19 cellular contexts compared by ENCODE assay signal in the genomic region with DNA sequence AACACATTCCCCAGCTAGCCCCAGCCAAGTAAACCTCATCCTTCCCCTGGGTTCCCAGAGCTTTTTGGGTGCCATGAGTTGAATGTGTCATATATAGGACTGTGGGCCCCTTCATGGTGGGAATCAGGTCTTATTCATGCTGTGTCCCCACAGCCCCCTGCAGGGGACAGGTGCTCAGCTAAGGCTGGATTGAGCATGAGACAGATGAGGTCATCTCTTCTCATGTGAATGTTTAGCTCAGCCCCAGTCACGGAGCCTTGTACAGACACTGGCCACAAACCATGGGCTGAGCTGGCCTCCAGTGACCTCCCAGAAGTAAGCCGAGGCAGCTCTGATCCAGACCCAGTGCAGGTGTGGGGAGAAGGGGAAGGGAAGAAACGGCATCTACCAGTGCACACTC.
DNase-seq lines count a peak whose midpoint lies in the region; ATAC-seq and TF ChIP-seq lines count a peak whose summit lies in the region.
"Had no signal": no experiment of that assay in that cellular context is flagged by ENCODE, and none has a peak within 500 bp of the region (broad histone marks: within the 10 kb centered on the region; RNA-seq: fewer than 3 reads in every experiment).

No MANE protein-coding gene starts in this region.

- H3K4ac ChIP-seq in mesendoderm (ENCODE audit: low read depth, low read length) = no peak overlapping the region

- peak overlapping the region; percentile 57 for H3K23ac ChIP-seq in mesendoderm (ENCODE audit: low read length)

- H3K56ac ChIP-seq in mesendoderm (ENCODE audit: low read length) = no peak overlapping the region

- WGBS in mesendoderm (ENCODE audit: extremely low coverage, insufficient coverage, low lambda C conversion rate) = no CpG with 5 or more reads among the region's 3 CpGs
- 72 to 73% methylated on average over 3 of the region's 3 CpGs for WGBS in aorta, 2 donors

- H3K4me3 ChIP-seq in mesendoderm (ENCODE audit: low read length) (no peak overlapping the region), aorta (ENCODE audit: low read length in 2 of 2) (no peak overlapping the region), BE2C (ENCODE audit: low read depth, low read length) (no peak overlapping the region)
- H3K4me3 ChIP-seq: SJSA1 had no signal

- H3K36me3 ChIP-seq in mesendoderm (ENCODE audit: control insufficient read depth, insufficient read depth, low read length) (no peaks in the 10 kb centered on the region), aorta (ENCODE audit: control insufficient read depth in 1 of 2, insufficient read depth in 2 of 2, low read length in 1 of 2) (peaks cover 0 to 4% of the 10 kb centered on the region in 2 donors), BE2C (no peaks in the 10 kb centered on the region)
- H3K36me3 ChIP-seq: SJSA1 had no signal

- H2BK15ac ChIP-seq in mesendoderm (replicated peaks; ENCODE audit: low read depth) = no peak overlapping the region

- H3K9ac ChIP-seq in mesendoderm (ENCODE audit: low read length) = no peak overlapping the region

- H3K4me2 ChIP-seq in mesendoderm (ENCODE audit: low read length) = no peak overlapping the region

- H3K9me3 ChIP-seq in aorta (ENCODE audit: control insufficient read depth, low read length) (no peaks in the 10 kb centered on the region), BE2C (no peaks in the 10 kb centered on the region; the same call in 1 of the 2 replicates)
- H3K9me3 ChIP-seq: SJSA1 had no signal

- no peaks in the 10 kb centered on the region for H3K79me2 ChIP-seq in mesendoderm (ENCODE audit: control insufficient read depth, insufficient read depth, low read length)

- no peak overlapping the region for H2BK120ac ChIP-seq in mesendoderm (ENCODE audit: low read depth, low read length)

- TF ChIP-seq CTCF in BE2C (IDR thresholded peaks at IDR 0.05; ENCODE audit: low read depth, low read length) = no peak

- H2AK5ac ChIP-seq in mesendoderm (ENCODE audit: low read length) = no peak overlapping the region

- H3K4me1 ChIP-seq in mesendoderm (ENCODE audit: control insufficient read depth, low read depth, low read length) = no peaks in the 10 kb centered on the region
- peaks cover 0 to 2% of the 10 kb centered on the region in 2 donors for H3K4me1 ChIP-seq in aorta (ENCODE audit: control insufficient read depth in 1 of 2, insufficient read depth in 2 of 2, low read length in 2 of 2)
- H3K4me1 ChIP-seq in BE2C = no peaks in the 10 kb centered on the region; the same call in none of the 2 replicates
- H3K4me1 ChIP-seq: SJSA1 had no signal

- H3K27ac ChIP-seq in mesendoderm (ENCODE audit: low read depth, low read length) = no peak overlapping the region
- no peak overlapping the region for H3K27ac ChIP-seq in aorta (ENCODE audit: low read depth in 1 of 2, low read length in 2 of 2)
- H3K27ac ChIP-seq: SJSA1 had no signal

- no peak overlapping the region for H4K5ac ChIP-seq in mesendoderm (ENCODE audit: low read length)

- no peak overlapping the region for H3K18ac ChIP-seq in mesendoderm (ENCODE audit: low read length)

- intact Hi-C loops in aorta (cut with DNase I) (no loop called here), sciatic nerve (cut with DNase I) (no loop called here)

- H3K27me3 ChIP-seq in mesendoderm (ENCODE audit: insufficient read depth, low read length, poor library complexity) (no peaks in the 10 kb centered on the region), aorta (ENCODE audit: control insufficient read depth in 1 of 2, insufficient read depth in 2 of 2, low read length in 1 of 2) (no peaks in the 10 kb centered on the region), BE2C (no peaks in the 10 kb centered on the region)
- H3K27me3 ChIP-seq: SJSA1 had no signal

- no peak overlapping the region for H2BK5ac ChIP-seq in mesendoderm (ENCODE audit: low read length)

- DNase-seq in LHCN-M2 (ENCODE audit: low read depth) = peak; percentile 16
- peak; percentile 11 for DNase-seq in cerebellar cortex (ENCODE audit: low spot score)
- no peak for DNase-seq in mesendoderm
- DNase-seq in aorta = no peak
- no peak for DNase-seq in sciatic nerve (ENCODE audit: low spot score)
- DNase-seq in BE2C = no peak
- DNase-seq in activated CD4-positive, alpha-beta T cell treated with anti-CD3 and anti-CD28 coated beads, Interleukin-2, amount 50 U/mL, for 4 hours = no peak
- DNase-seq: Calu3; CD4-positive, alpha-beta memory T cell; DMS53; GOT3; KG1; NCI-H1092; NCI-H2081; NCI-H510A treated with DMSO at 0.1 percent for 48 hours; NCI-H82; PC-3; SW 1271 had no signal

- H4K8ac ChIP-seq in mesendoderm (ENCODE audit: low read depth, low read length) = no peak overlapping the region

- no peaks in the 10 kb centered on the region for H3K79me1 ChIP-seq in mesendoderm (ENCODE audit: low read length)

- peak; percentile 10 for ATAC-seq in aorta (ENCODE audit: low FRiP score)
- no peak for ATAC-seq in sciatic nerve
- ATAC-seq: PC-3 had no signal

Comparison
In these comparisons a context has a peak if more than half of its experiments do, and no peak if none do; other contexts are left out.
1. DNase-seq: peak in LHCN-M2 (single experiment) and cerebellar cortex (single experiment); none in mesendoderm (single experiment), aorta (0 of 2), sciatic nerve (single experiment), BE2C (single experiment) and activated CD4-positive, alpha-beta T cell treated with anti-CD3 and anti-CD28 coated beads, Interleukin-2, amount 50 U/mL, for 4 hours (0 of 2).